In genomic region chr12:22856120-22856699, GRCh38 we compare ENCODE assay signal across 8 cellular contexts.
DNase-seq lines count a peak whose midpoint lies in the region; ATAC-seq, FAIRE-seq and TF ChIP-seq lines count a peak whose summit lies in the region.

No MANE protein-coding gene starts in this region.

- no peaks in the 10 kb centered on the region for H3K36me3 ChIP-seq in A673 (ENCODE audit: insufficient read depth, low read length, poor library complexity, severe bottlenecking)

- peaks cover 10% of the 10 kb centered on the region for H3K27me3 Mint-ChIP-seq in nephron progenitor cell (ENCODE audit: low read depth, poor library complexity)

- POLR2A ChIA-PET in A673 (lab: Charles Lee; ENCODE audit: low non-redundant PET), result no interaction called here

- DNase-seq in A673 (ENCODE audit: low spot score) (peak; percentile 55), GM18507 (ENCODE audit: extremely low spot score, insufficient read length, low read depth) (peak; percentile 1), NCI-H524 (lab: John Stamatoyannopoulos, UW) (peak; percentile 7 to 47), choroid plexus epithelial cell (ENCODE audit: low read depth) (peak; percentile 66), nephron progenitor cell (no peak)

- peak; percentile 71 for FAIRE-seq in GM18507 (lab: Jason Lieb, UNC)

- no peak overlapping the region for H3K27ac Mint-ChIP-seq in nephron progenitor cell

- BruUV-seq in A673 (replicated peaks; lab: Mats Ljungman, UMichigan), result no TSS peak

- H3K4me1 ChIP-seq in A673 (ENCODE audit: insufficient read depth, low read length, poor library complexity, severe bottlenecking), result no peaks in the 10 kb centered on the region

- no peaks in the 10 kb centered on the region for H3K9me3 Mint-ChIP-seq in nephron progenitor cell

- peak; percentile 62 for TF ChIP-seq CTCF in A673 (conservative IDR thresholded peaks at IDR 0.05; ENCODE audit: low read depth, low read length)
- peak; percentile 61 for TF ChIP-seq CTCF in choroid plexus epithelial cell (conservative IDR thresholded peaks at IDR 0.05; ENCODE audit: low read depth, low read length)
- peak; percentile 72 for TF ChIP-seq CTCF in nephron progenitor cell (IDR thresholded peaks at IDR 0.05)

- no peaks in the 10 kb centered on the region for H3K36me3 Mint-ChIP-seq in nephron progenitor cell (ENCODE audit: low read depth)

- peaks cover 7% of the 10 kb centered on the region for H3K4me1 Mint-ChIP-seq in nephron progenitor cell

- CTCF ChIA-PET in A673 (lab: Charles Lee), result interaction anchor here (0.6 to 1.2 kb wide), 2 partner anchors 147 to 365 kb away, joined by 3 to 6 read pairs; no protein-coding TSS in a partner anchor

- no peak overlapping the region for H3K27ac ChIP-seq in A673 (ENCODE audit: low read depth, low read length, poor library complexity, severe bottlenecking)

- H3K9me3 ChIP-seq in A673 (ENCODE audit: low read depth, low read length, poor library complexity, severe bottlenecking), result no peaks in the 10 kb centered on the region

- H3K4me3 ChIP-seq in A673 (ENCODE audit: low read depth, low read length, poor library complexity, severe bottlenecking) (no peak overlapping the region), choroid plexus epithelial cell (ENCODE audit: low read depth, low read length) (no peak overlapping the region)

- ATAC-seq in HG03139 (IDR thresholded peaks at IDR 0.05; ENCODE audit: unreplicated experiment) (no peak), HG02840 (IDR thresholded peaks at IDR 0.05; ENCODE audit: low FRiP score, unreplicated experiment) (no peak), HG02981 (IDR thresholded peaks at IDR 0.05; ENCODE audit: unreplicated experiment) (no peak)

- no peaks in the 10 kb centered on the region for H3K27me3 ChIP-seq in A673 (replicated peaks; ENCODE audit: insufficient read depth, low read depth, low read length, poor library complexity)

- no peak overlapping the region for H3K4me3 Mint-ChIP-seq in nephron progenitor cell

- intact Hi-C loops in A673 (cut with micrococcal nuclease; ENCODE audit: unreplicated experiment), result loop anchor here (5.0 to 10.0 kb wide), 4 partner anchors 126 to 1926 kb away; no protein-coding TSS in a partner anchor
